ENCODE assay signal across 8 cellular contexts in genomic region chr3:196569003-196569516, GRCh38. TPM values are rescaled to one million over a fixed set of nuclear protein-coding genes. Genes with fewer than 3 reads are reported as not detected.
DNase-seq lines count a peak whose midpoint lies in the region; ATAC-seq, FAIRE-seq and TF ChIP-seq lines count a peak whose summit lies in the region.

No MANE protein-coding gene starts in this region.

- H3K18ac ChIP-seq in H1 (ENCODE audit: extremely low read depth, low read length): no peak overlapping the region

- TF ChIP-seq POLR2A in H54 (IDR thresholded peaks at IDR 0.05; ENCODE audit: low read depth, low read length) (no peak), H1 (IDR thresholded peaks at IDR 0.05; ENCODE audit: control extremely low read depth in 1 of 2, low read depth in 2 of 2, low read length in 2 of 2) (no peak)

- intact Hi-C loops in mucosa of descending colon (cut with DNase I, micrococcal nuclease): no loop called here

- H3K4me1 ChIP-seq in Loucy (ENCODE audit: insufficient read depth, low read length, poor library complexity, severe bottlenecking) (peaks cover 67% of the 10 kb centered on the region), H1 (replicated peaks in 1 of 4; ENCODE audit: control insufficient read depth in 3 of 4, insufficient read depth in 4 of 4, low read length in 3 of 4) (peaks cover 0 to 6% (median 2%) of the 10 kb centered on the region in 4 experiments; a peak in 4 of 7 replicates), mucosa of descending colon (ENCODE audit: low read depth) (peaks cover 27% of the 10 kb centered on the region)

- WGBS in H1 (ENCODE audit: extremely low coverage in 1 of 2, insufficient coverage in 1 of 2, insufficient read length in 1 of 2, insufficient replicate concordance in 2 of 2, low coverage in 1 of 2, low lambda C conversion rate in 2 of 2, missing lambda C conversion rate in 1 of 2), 2 experiments: 3% methylated on average over 26 of the region's 44 CpGs; no CpG with 5 or more reads in 1 of the 2 experiments

- H4K20me1 ChIP-seq in Loucy (ENCODE audit: insufficient read depth, low read length, poor library complexity, severe bottlenecking): peaks cover 21% of the 10 kb centered on the region
- H4K20me1 ChIP-seq in H1 (replicated peaks in 1 of 2; ENCODE audit: control insufficient read depth in 1 of 2, insufficient read depth in 2 of 2, low read length in 2 of 2): peaks cover 0 to 4% of the 10 kb centered on the region in 2 experiments

- H3K4ac ChIP-seq in H1 (replicated peaks; ENCODE audit: insufficient read length, low read depth, low read length): no peak overlapping the region

- H3K4me2 ChIP-seq in Loucy (ENCODE audit: low read depth, low read length, poor library complexity, severe bottlenecking) (peak overlapping the region; percentile 99), H1 (ENCODE audit: insufficient read depth in 1 of 2, low read depth in 2 of 2, low read length in 2 of 2) (peak overlapping the region; percentile 79 to 92)

- H3K9me2 ChIP-seq in Loucy (replicated peaks; ENCODE audit: low read depth, low read length): no peaks in the 10 kb centered on the region

- no peak overlapping the region for H3K14ac ChIP-seq in H1 (ENCODE audit: insufficient read length)

- H3K36me3 ChIP-seq in Loucy (ENCODE audit: insufficient read depth, low read length): no peaks in the 10 kb centered on the region
- H3K36me3 ChIP-seq in H1 (ENCODE audit: control insufficient read depth in 2 of 4, insufficient read depth in 4 of 4, low read length in 3 of 4): peaks cover 0 to 3% (median 1%) of the 10 kb centered on the region in 4 experiments; a peak in 1 of 8 replicates
- no peaks in the 10 kb centered on the region for H3K36me3 ChIP-seq in mucosa of descending colon (ENCODE audit: low read depth)

- H2BK12ac ChIP-seq in H1 (ENCODE audit: low read depth, low read length): no peak overlapping the region

- no peak overlapping the region for H2BK120ac ChIP-seq in H1 (replicated peaks; ENCODE audit: low read depth, low read length)

- peak overlapping the region; percentile 92; the same call in 1 of the 2 replicates for H3K27ac ChIP-seq in H1 (ENCODE audit: low read depth, low read length)

- TF ChIP-seq EP300 in H1 (IDR thresholded peaks at IDR 0.05; ENCODE audit: borderline replicate concordance in 1 of 2, low read depth in 2 of 2, low read length in 2 of 2): no peak

- CTCF ChIA-PET in GM10248 (lab: Yijun Ruan, JAX) (interaction anchor here (0.6 to 2.5 kb wide), 7 partner anchors 11 to 373 kb away, joined by 3 to 7 read pairs (median 4); partner anchors contain the start of gene NCBP2), H1 (lab: Charles Lee; ENCODE audit: partially characterized antibody) (interaction anchor here (1.2 to 2.0 kb wide), 2 partner anchors 14 to 40 kb away, joined by 3 to 6 read pairs; no protein-coding TSS in a partner anchor)

- H3K79me2 ChIP-seq in Loucy (ENCODE audit: insufficient read depth, low read length) (peaks cover 68% of the 10 kb centered on the region), H1 (ENCODE audit: control insufficient read depth in 1 of 2, insufficient read depth in 2 of 2, low read length in 2 of 2) (peaks cover 6 to 61% of the 10 kb centered on the region in 2 experiments; a peak in 3 of 4 replicates)

- no peak overlapping the region for H2BK15ac ChIP-seq in H1 (ENCODE audit: low read length)

- no peak overlapping the region; the same call in 1 of the 2 replicates for H2BK5ac ChIP-seq in H1 (ENCODE audit: low read depth, low read length)

- TF ChIP-seq RAD21 in H1 (IDR thresholded peaks at IDR 0.05 in 1 of 2, conservative IDR thresholded peaks at IDR 0.05 in 1 of 2; ENCODE audit: low read depth in 2 of 2, low read length in 2 of 2): no peak

- no peak overlapping the region for H4K5ac ChIP-seq in H1 (ENCODE audit: insufficient read length, low read depth, low read length)

- H4K8ac ChIP-seq in H1 (ENCODE audit: extremely low read depth, insufficient read depth, low read length): no peak overlapping the region; the same call in 1 of the 2 replicates

- H3K23me2 ChIP-seq in H1 (ENCODE audit: low read depth, low read length): peaks cover 12% of the 10 kb centered on the region

- H3K27me3 ChIP-seq in Loucy (ENCODE audit: insufficient read depth, low read length, poor library complexity, severe bottlenecking): no peaks in the 10 kb centered on the region
- no peaks in the 10 kb centered on the region for H3K27me3 ChIP-seq in H1 (replicated peaks in 1 of 4; ENCODE audit: control insufficient read depth in 3 of 4, extremely low read depth in 1 of 4, insufficient read depth in 3 of 4, low read length in 3 of 4)

- H2AFZ ChIP-seq in Loucy (ENCODE audit: low read length) (peak overlapping the region; percentile 67), H1 (ENCODE audit: low read length) (no peak overlapping the region; the same call in 1 of the 2 replicates)

- TF ChIP-seq CTCF in GM10248 (IDR thresholded peaks at IDR 0.05; ENCODE audit: control extremely low read depth, extremely low read depth, low read depth, missing control alignments): no peak
- TF ChIP-seq CTCF in Loucy (conservative IDR thresholded peaks at IDR 0.05; ENCODE audit: low read length): no peak
- TF ChIP-seq CTCF in H1 (IDR thresholded peaks at IDR 0.05; ENCODE audit: control extremely low read depth in 1 of 3, insufficient read depth in 1 of 3, low read depth in 1 of 3, low read length in 3 of 3): no peak
- no peak for TF ChIP-seq CTCF in mucosa of descending colon (IDR thresholded peaks at IDR 0.05)

- H3K4me3 ChIP-seq in Loucy (ENCODE audit: low read length, poor library complexity, severe bottlenecking) (peak overlapping the region; percentile 98), H1 (ENCODE audit: extremely low read depth in 1 of 4, insufficient read depth in 2 of 4, low read depth in 3 of 4, low read length in 4 of 4) (peak overlapping the region; percentile 93 to 99 (median 96)), mucosa of descending colon (peak overlapping the region; percentile 58)

- no peak overlapping the region for H2AK5ac ChIP-seq in H1 (ENCODE audit: low read depth, low read length)

- DNase-seq in GM10248 (ENCODE audit: extremely low spot score) (peak; percentile 45), H54 (ENCODE audit: insufficient read length, low spot score) (peak; percentile 73), H1 (ENCODE audit: low read depth in 1 of 2, low spot score in 2 of 2) (peak; percentile 13 to 65), mucosa of descending colon (peak; percentile 43 to 77 (median 70)), hippocampal formation (lab: John Stamatoyannopoulos, UW) (no peak)
- DNase-seq in activated CD4-positive, alpha-beta T cell treated with anti-CD3 and anti-CD28 coated beads, Interleukin-2, amount 50 U/mL, for 24 hours (ENCODE audit: low read depth in 1 of 2, low spot score in 1 of 2): peak; percentile 25 to 26
- peak; percentile 27 to 29 for DNase-seq in stimulated activated CD8-positive, alpha-beta memory T cell treated with anti-CD3 and anti-CD28 coated beads, Interleukin-7, amount 100 ng/mL, for 48 hours (ENCODE audit: extremely low read depth in 1 of 2, low read depth in 1 of 2)

- peak; percentile 53 for ATAC-seq in mucosa of descending colon

- peaks cover 6% of the 10 kb centered on the region; the same call in 1 of the 2 replicates for H3K79me1 ChIP-seq in H1 (ENCODE audit: low read depth, low read length)

- no peak overlapping the region for H3K56ac ChIP-seq in H1 (replicated peaks; ENCODE audit: insufficient read length, low read depth, low read length)

- no peak overlapping the region for H2BK20ac ChIP-seq in H1 (ENCODE audit: low read length)

- POLR2A ChIA-PET in GM10248 (lab: Yijun Ruan, JAX): interaction anchor here (0.6 kb wide), 1 partner anchor 249 kb away, joined by 3 read pairs; no protein-coding TSS in a partner anchor
- POLR2A ChIA-PET in H1 (lab: Charles Lee; ENCODE audit: partially characterized antibody): interaction anchor here (1.0 to 5.0 kb wide), 8 partner anchors 11 to 373 kb away, joined by 3 to 27 read pairs (median 4); partner anchors contain the start of gene NCBP2

- no peak for FAIRE-seq in H54 (lab: Jason Lieb, UNC)
- no peak for FAIRE-seq in H1 (lab: Jason Lieb, UNC)

- no peak overlapping the region for H3K23ac ChIP-seq in H1 (ENCODE audit: insufficient read length)

- no peaks in the 10 kb centered on the region for H3F3A ChIP-seq in Loucy (ENCODE audit: low read depth)

- peak overlapping the region; percentile 89 for H3K9ac ChIP-seq in Loucy (ENCODE audit: low read depth, low read length, poor library complexity, severe bottlenecking)
- H3K9ac ChIP-seq in H1 (replicated peaks in 1 of 4; ENCODE audit: extremely low read depth in 1 of 4, low read depth in 3 of 4, low read length in 3 of 4): peak overlapping the region; percentile 65 to 95 (median 92)

- no peak overlapping the region for H4K91ac ChIP-seq in H1 (replicated peaks; ENCODE audit: insufficient read length, low read length)

- no peaks in the 10 kb centered on the region for H3K9me3 ChIP-seq in Loucy (ENCODE audit: insufficient read depth, low read depth, low read length)
- no peaks in the 10 kb centered on the region for H3K9me3 ChIP-seq in H1 (ENCODE audit: insufficient read depth in 2 of 2, low read depth in 1 of 2, low read length in 1 of 2)
- H3K9me3 ChIP-seq in mucosa of descending colon: no peaks in the 10 kb centered on the region

RNA-seq across cellular contexts. Expression of gene FBXO45, which starts 0.6 kb away (rescaled TPM):
- total RNA-seq in H1 (2021; fragmentation: NEBNext Ultra II Directional; extraction: Animal tissue kit (Norgen Biotek cat#: 25700)): 18.0 and 19.4 TPM in 2 replicates
- polyA plus RNA-seq in H1 (2011; rRNA removed): 3.4 and 5.2 TPM in 2 replicates
- polyA plus RNA-seq in H1 (2011; cell fraction: cytosol; rRNA removed): 8.5 TPM
- polyA plus RNA-seq in H1 (2011; cell fraction: nucleus; rRNA removed): 2.5 TPM
- polyA plus RNA-seq in H1 (2012, experiment 1 of 2): 7.3 to 17.0 TPM (median 8.9 TPM) in 4 replicates
- 1.8 TPM for polyA plus RNA-seq in H1 (2012, experiment 2 of 2)
- polyA plus RNA-seq in H1 (2013, experiment 1 of 2): 13.6 TPM
- polyA plus RNA-seq in H1 (2013, experiment 2 of 2): 13.6 TPM
- polyA minus RNA-seq in H1 (2011; rRNA and poly(A)+ RNA removed): 8.0 and 8.2 TPM in 2 replicates
- polyA minus RNA-seq in H1 (2011; cell fraction: cytosol; rRNA and poly(A)+ RNA removed): 6.5 TPM
- polyA minus RNA-seq in H1 (2011; cell fraction: nucleus; rRNA and poly(A)+ RNA removed): 4.7 TPM
- 10 to 100 TPM in 1 of 3 donors, 1 to 10 TPM in 2; 7.5 to 12.7 (median 9.9) TPM for total RNA-seq in mucosa of descending colon

RNA-seq across cellular contexts. Expression of gene WDR53, which starts 0.7 kb away (rescaled TPM):
- total RNA-seq in H1 (2021; fragmentation: NEBNext Ultra II Directional; extraction: Animal tissue kit (Norgen Biotek cat#: 25700)): 17.9 and 18.8 TPM in 2 replicates
- polyA plus RNA-seq in H1 (2011; rRNA removed): 4.7 and 7.4 TPM in 2 replicates
- polyA plus RNA-seq in H1 (2011; cell fraction: cytosol; rRNA removed): 13.1 TPM
- polyA plus RNA-seq in H1 (2011; cell fraction: nucleus; rRNA removed): 3.2 TPM
- polyA plus RNA-seq in H1 (2012, experiment 1 of 2): 17.6 to 27.4 TPM (median 19.1 TPM) in 4 replicates
- polyA plus RNA-seq in H1 (2012, experiment 2 of 2): 3.4 TPM
- 13.0 TPM for polyA plus RNA-seq in H1 (2013, experiment 1 of 2)
- 12.2 TPM for polyA plus RNA-seq in H1 (2013, experiment 2 of 2)
- polyA minus RNA-seq in H1 (2011; rRNA and poly(A)+ RNA removed): 4.2 and 7.6 TPM in 2 replicates
- polyA minus RNA-seq in H1 (2011; cell fraction: cytosol; rRNA and poly(A)+ RNA removed): 1.9 TPM
- polyA minus RNA-seq in H1 (2011; cell fraction: nucleus; rRNA and poly(A)+ RNA removed): 7.2 TPM
- total RNA-seq in mucosa of descending colon: 10 to 100 TPM in 1 of 3 donors, 1 to 10 TPM in 2; 5.8 to 13.7 (median 7.5) TPM

RNA-seq across cellular contexts. Expression of gene SMCO1, which starts 53.9 kb away (rescaled TPM):
- not detected in 2 replicates for total RNA-seq in H1 (2021; fragmentation: NEBNext Ultra II Directional; extraction: Animal tissue kit (Norgen Biotek cat#: 25700))
- polyA plus RNA-seq in H1 (2011; rRNA removed): 0.03 TPM in 1 of 2 replicates, not detected in the other
- polyA plus RNA-seq in H1 (2011; cell fraction: cytosol; rRNA removed): not detected
- polyA plus RNA-seq in H1 (2011; cell fraction: nucleus; rRNA removed): 0.10 TPM
- not detected in 4 replicates for polyA plus RNA-seq in H1 (2012, experiment 1 of 2)
- polyA plus RNA-seq in H1 (2012, experiment 2 of 2): not detected
- polyA plus RNA-seq in H1 (2013, experiment 1 of 2): not detected
- not detected for polyA plus RNA-seq in H1 (2013, experiment 2 of 2)
- polyA minus RNA-seq in H1 (2011; rRNA and poly(A)+ RNA removed): not detected in 2 replicates
- not detected for polyA minus RNA-seq in H1 (2011; cell fraction: cytosol; rRNA and poly(A)+ RNA removed)
- not detected for polyA minus RNA-seq in H1 (2011; cell fraction: nucleus; rRNA and poly(A)+ RNA removed)
- not detected for total RNA-seq in mucosa of descending colon

Comparison
In these comparisons a context has a peak if more than half of its experiments do, and no peak if none do; other contexts are left out.
1. DNase-seq: peak in GM10248 (single experiment), H54 (single experiment), activated CD4-positive, alpha-beta T cell treated with anti-CD3 and anti-CD28 coated beads, Interleukin-2, amount 50 U/mL, for 24 hours (2 of 2), H1 (2 of 2), mucosa of descending colon (3 of 3) and stimulated activated CD8-positive, alpha-beta memory T cell treated with anti-CD3 and anti-CD28 coated beads, Interleukin-7, amount 100 ng/mL, for 48 hours (2 of 2); none in hippocampal formation (0 of 2).
2. Peak in every context shown above with its lines, with median percentiles within 50 percentile points of each other: H3K4me3 ChIP-seq.